Comparison of ENCODE assay signal across 7 cellular contexts in the genomic region with DNA sequence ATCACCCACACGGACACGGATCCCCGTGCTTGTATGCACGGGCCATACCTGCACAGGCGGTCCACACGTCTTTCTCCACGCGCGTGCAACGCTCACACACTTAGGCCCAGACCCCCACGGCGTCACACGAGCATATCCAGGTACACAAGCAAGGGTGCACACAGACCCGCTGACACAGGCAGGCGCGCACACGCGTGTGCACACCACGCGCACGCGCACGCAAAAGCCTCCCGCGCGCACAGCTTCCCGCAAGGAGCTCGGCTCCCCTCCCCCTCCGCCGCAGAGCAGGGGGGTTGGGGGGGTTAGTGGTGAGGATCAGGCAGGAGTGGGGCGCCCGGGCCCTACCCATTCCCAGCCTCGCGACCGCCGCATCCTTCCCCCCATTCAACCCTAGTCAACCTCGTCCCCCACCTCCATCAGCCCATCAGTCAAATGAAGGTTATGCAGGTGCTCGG. TPM values are rescaled to one million over a fixed set of nuclear protein-coding genes. Genes with fewer than 3 reads are reported as not detected.
DNase-seq lines count a peak whose midpoint lies in the region; ATAC-seq and TF ChIP-seq lines count a peak whose summit lies in the region.

No MANE protein-coding gene starts in this region.

- under 1% methylated on average over 38 of the region's 38 CpGs for WGBS in right cardiac atrium

- ATAC-seq in GM18511 (IDR thresholded peaks at IDR 0.05; ENCODE audit: unreplicated experiment) (peak; percentile 4), right cardiac atrium (peak; percentile 2 to 4)
- no peak for ATAC-seq in activated naive CD4-positive, alpha-beta T cell treated with anti-CD3 and anti-CD28 coated beads, Interleukin-2, amount 50 U/mL, for 72 hours

- peaks cover 21% of the 10 kb centered on the region for H3K36me3 ChIP-seq in HUES6 (ENCODE audit: control insufficient read depth, insufficient read depth, low read length)

- peak overlapping the region; percentile 88 for H3K4me3 ChIP-seq in HUES6 (ENCODE audit: low read depth, low read length)
- peak overlapping the region; percentile 60 for H3K4me3 ChIP-seq in right cardiac atrium (ENCODE audit: low read length)
- H3K4me3 ChIP-seq in retinal pigment epithelial cell (ENCODE audit: low read length), result peak overlapping the region; percentile 67

- H3K4me1 ChIP-seq in HUES6 (ENCODE audit: control insufficient read depth, insufficient read depth, low read length) (peaks cover 20% of the 10 kb centered on the region), right cardiac atrium (ENCODE audit: control insufficient read depth, insufficient read depth, low read length) (peaks cover 5% of the 10 kb centered on the region)

- no peak overlapping the region for H3K27ac ChIP-seq in HUES6 (ENCODE audit: low read depth, low read length)
- peak overlapping the region; percentile 45 for H3K27ac ChIP-seq in right cardiac atrium (ENCODE audit: low read length)

- peak overlapping the region; percentile 21 for H3K9ac ChIP-seq in HUES6 (ENCODE audit: low read length)

- peaks cover 9 to 20% of the 10 kb centered on the region in 2 donors for H3K36me3 Mint-ChIP-seq in activated naive CD4-positive, alpha-beta T cell treated with anti-CD3 and anti-CD28 coated beads, Interleukin-2, amount 50 U/mL, for 72 hours

- H3K9me3 Mint-ChIP-seq in activated naive CD4-positive, alpha-beta T cell treated with anti-CD3 and anti-CD28 coated beads, Interleukin-2, amount 50 U/mL, for 72 hours, result no peaks in the 10 kb centered on the region

- no peak for DNase-seq in activated naive CD4-positive, alpha-beta T cell treated with anti-CD3 and anti-CD28 coated beads, Interleukin-2, amount 50 U/mL, for 72 hours (ENCODE audit: low spot score in 2 of 2)
- DNase-seq in right cardiac atrium, result peak; percentile 55 to 89 (median 85)
- no peak for DNase-seq in retinal pigment epithelial cell (ENCODE audit: low read depth)
- DNase-seq in NCI-H226, result no peak
- no peak for DNase-seq in NCI-H187 treated with DMSO at 0.1 percent for 48 hours (lab: John Stamatoyannopoulos, UW)

- no peak for TF ChIP-seq CTCF in retinal pigment epithelial cell (conservative IDR thresholded peaks at IDR 0.05; ENCODE audit: low read depth, low read length)

- intact Hi-C loops in right cardiac atrium (cut with DNase I), result loop anchor here in 3 of 4 donors (10.0 kb wide), 2 partner anchors 121 to 211 kb away; partner anchors contain the start of genes SSBP4 (in 2 of the 3) and LSM4 (in 1 of the 3)

- H3K27ac Mint-ChIP-seq in activated naive CD4-positive, alpha-beta T cell treated with anti-CD3 and anti-CD28 coated beads, Interleukin-2, amount 50 U/mL, for 72 hours, result peak overlapping the region; percentile 4 to 74

- H3K9me3 ChIP-seq in HUES6 (ENCODE audit: control insufficient read depth, insufficient read depth, low read depth, low read length), result no peaks in the 10 kb centered on the region
- H3K9me3 ChIP-seq in right cardiac atrium (ENCODE audit: control insufficient read depth, low read length), result no peaks in the 10 kb centered on the region

- H3K27me3 ChIP-seq in HUES6 (ENCODE audit: control insufficient read depth, insufficient read depth, low read length), result peaks cover 6% of the 10 kb centered on the region; the same call in 1 of the 2 replicates
- no peaks in the 10 kb centered on the region for H3K27me3 ChIP-seq in right cardiac atrium (ENCODE audit: control insufficient read depth, insufficient read depth)

RNA-seq across cellular contexts. Expression of gene RAB3A, which starts 0.4 kb away (rescaled TPM):
- 1 to 10 TPM; 8.9 to 9.8 TPM for total RNA-seq in activated naive CD4-positive, alpha-beta T cell treated with anti-CD3 and anti-CD28 coated beads, Interleukin-2, amount 50 U/mL, for 72 hours
- total RNA-seq in right cardiac atrium, result 10 to 100 TPM; 23.1 to 41.5 (median 29.5) TPM
- polyA plus RNA-seq in right cardiac atrium, result 29.1 TPM

RNA-seq across cellular contexts. Expression of gene MPV17L2, which starts 10.4 kb away (rescaled TPM):
- 10 to 100 TPM in 1 of 2 donors, 1 to 10 TPM in 1; 5.4 to 14.0 TPM for total RNA-seq in activated naive CD4-positive, alpha-beta T cell treated with anti-CD3 and anti-CD28 coated beads, Interleukin-2, amount 50 U/mL, for 72 hours
- 10 to 100 TPM in 2 of 4 donors, 1 to 10 TPM in 2; 8.0 to 12.0 (median 10.0) TPM for total RNA-seq in right cardiac atrium
- polyA plus RNA-seq in right cardiac atrium, result 19.5 TPM

RNA-seq across cellular contexts. Expression of gene PDE4C, which starts 22.8 kb away (rescaled TPM):
- 1 to 10 TPM in 1 of 2 donors, under 1 TPM in 1; 0.12 to 1.0 TPM for total RNA-seq in activated naive CD4-positive, alpha-beta T cell treated with anti-CD3 and anti-CD28 coated beads, Interleukin-2, amount 50 U/mL, for 72 hours
- 1 to 10 TPM in 2 of 4 donors, under 1 TPM in 2; 0.47 to 1.6 (median 0.97) TPM for total RNA-seq in right cardiac atrium
- 2.8 TPM for polyA plus RNA-seq in right cardiac atrium

RNA-seq across cellular contexts. Expression of gene IFI30, which starts 29.8 kb away (rescaled TPM):
- 10 to 100 TPM; 28.0 to 65.3 TPM for total RNA-seq in activated naive CD4-positive, alpha-beta T cell treated with anti-CD3 and anti-CD28 coated beads, Interleukin-2, amount 50 U/mL, for 72 hours
- total RNA-seq in right cardiac atrium, result 10 to 100 TPM; 21.8 to 47.4 (median 35.9) TPM
- 10.1 TPM for polyA plus RNA-seq in right cardiac atrium

RNA-seq across cellular contexts. Expression of gene PIK3R2, which starts 50.5 kb away (rescaled TPM):
- total RNA-seq in activated naive CD4-positive, alpha-beta T cell treated with anti-CD3 and anti-CD28 coated beads, Interleukin-2, amount 50 U/mL, for 72 hours, result 10 to 100 TPM; 13.6 to 18.3 TPM
- total RNA-seq in right cardiac atrium, result 10 to 100 TPM; 21.3 to 30.1 (median 26.4) TPM
- polyA plus RNA-seq in right cardiac atrium, result 7.1 TPM

Comparison
In these comparisons a context has a peak if more than half of its experiments do, and no peak if none do; other contexts are left out.
1. ATAC-seq: peak in GM18511 (single experiment) and right cardiac atrium (2 of 2); none in activated naive CD4-positive, alpha-beta T cell treated with anti-CD3 and anti-CD28 coated beads, Interleukin-2, amount 50 U/mL, for 72 hours (0 of 2).
2. DNase-seq: peak in right cardiac atrium (3 of 3); none in activated naive CD4-positive, alpha-beta T cell treated with anti-CD3 and anti-CD28 coated beads, Interleukin-2, amount 50 U/mL, for 72 hours (0 of 2), retinal pigment epithelial cell (single experiment), NCI-H226 (single experiment) and NCI-H187 treated with DMSO at 0.1 percent for 48 hours (single experiment).
3. Peak in every context shown above with its lines, with median percentiles within 50 percentile points of each other: H3K4me3 ChIP-seq.